ENCODE assay signal across 22 cellular contexts in the genomic region with DNA sequence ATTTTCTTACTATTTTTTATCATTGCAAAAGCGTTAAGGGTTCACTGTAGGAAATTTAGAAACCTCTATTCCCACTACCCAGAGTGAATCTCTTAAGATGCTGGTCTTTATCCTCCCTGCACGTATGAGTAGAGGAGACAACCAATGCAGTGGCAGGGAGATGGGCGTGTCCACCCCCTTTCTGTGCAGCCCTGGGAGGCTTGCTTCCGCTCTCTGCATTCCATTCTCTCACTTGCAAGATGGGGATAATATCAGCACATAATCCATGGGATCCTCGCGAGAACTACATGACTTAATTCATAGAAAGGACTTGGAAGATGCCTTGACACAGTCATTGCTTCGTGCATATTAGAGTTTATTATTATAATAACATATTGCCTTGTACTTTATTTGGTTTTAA.
DNase-seq lines count a peak whose midpoint lies in the region; ATAC-seq and TF ChIP-seq lines count a peak whose summit lies in the region.
"Had no signal": no experiment of that assay in that cellular context is flagged by ENCODE, and none has a peak within 500 bp of the region (broad histone marks: within the 10 kb centered on the region; RNA-seq: fewer than 3 reads in every experiment).

No MANE protein-coding gene starts in this region.

- H3K27me3 ChIP-seq in A673 (replicated peaks; ENCODE audit: insufficient read depth, low read depth, low read length, poor library complexity) (no peaks in the 10 kb centered on the region), neural progenitor cell (no peaks in the 10 kb centered on the region)
- H3K27me3 ChIP-seq: BLaER1 treated with 17β-estradiol and CSF1 and Interleukin-3, amounts not matched to agents 10 nM and 100 nM had no signal

- no peaks in the 10 kb centered on the region for H3K4me1 ChIP-seq in A673 (ENCODE audit: insufficient read depth, low read length, poor library complexity, severe bottlenecking)
- H3K4me1 ChIP-seq in neural progenitor cell: no peaks in the 10 kb centered on the region
- H3K4me1 ChIP-seq: Caco-2 had no signal

- H3K4me3 ChIP-seq in A673 (ENCODE audit: low read depth, low read length, poor library complexity, severe bottlenecking): no peak overlapping the region
- H3K4me3 ChIP-seq in neural progenitor cell: no peak overlapping the region
- H3K4me3 ChIP-seq: BLaER1 treated with 17β-estradiol and CSF1 and Interleukin-3, amounts not matched to agents 10 nM and 100 nM; GM12878 had no signal

- no peak overlapping the region for H3K27ac Mint-ChIP-seq in neural progenitor cell
- H3K27ac Mint-ChIP-seq: B cell; CD4-positive, alpha-beta T cell; CD8-positive, alpha-beta T cell had no signal

- no peak overlapping the region for H3K4me2 ChIP-seq in neural progenitor cell
- H3K4me2 ChIP-seq: BLaER1 treated with 17β-estradiol and CSF1 and Interleukin-3, amounts not matched to agents 10 nM and 100 nM had no signal

- POLR2A ChIA-PET in A673 (lab: Charles Lee; ENCODE audit: low non-redundant PET): no interaction called here

- no peaks in the 10 kb centered on the region for H4K20me1 ChIP-seq in neural progenitor cell (ENCODE audit: low read depth)
- H4K20me1 ChIP-seq: BLaER1 treated with 17β-estradiol and CSF1 and Interleukin-3, amounts not matched to agents 10 nM and 100 nM had no signal

- H2AFZ ChIP-seq in neural progenitor cell (replicated peaks): no peak overlapping the region

- H3K36me3 ChIP-seq in A673 (ENCODE audit: insufficient read depth, low read length, poor library complexity, severe bottlenecking): no peaks in the 10 kb centered on the region
- H3K36me3 ChIP-seq in neural progenitor cell: no peaks in the 10 kb centered on the region
- H3K36me3 ChIP-seq: BLaER1 treated with 17β-estradiol and CSF1 and Interleukin-3, amounts not matched to agents 10 nM and 100 nM had no signal

- intact Hi-C loops in A673 (cut with micrococcal nuclease; ENCODE audit: unreplicated experiment): no loop called here

- no peak overlapping the region for H3K9ac ChIP-seq in neural progenitor cell
- H3K9ac ChIP-seq: BLaER1 treated with 17β-estradiol and CSF1 and Interleukin-3, amounts not matched to agents 10 nM and 100 nM had no signal

- TF ChIP-seq CTCF in A673 (conservative IDR thresholded peaks at IDR 0.05; ENCODE audit: low read depth, low read length) (no peak), neural progenitor cell (IDR thresholded peaks at IDR 0.05) (no peak)

- peaks cover 4% of the 10 kb centered on the region for H3K9me3 Mint-ChIP-seq in neural progenitor cell
- H3K9me3 Mint-ChIP-seq: CD4-positive, alpha-beta T cell; CD8-positive, alpha-beta T cell had no signal

- H3K9me3 ChIP-seq in A673 (ENCODE audit: low read depth, low read length, poor library complexity, severe bottlenecking) (no peaks in the 10 kb centered on the region), neural progenitor cell (ENCODE audit: low read depth) (no peaks in the 10 kb centered on the region)
- H3K9me3 ChIP-seq: Caco-2 had no signal

- no TSS peak for BruUV-seq in A673 (replicated peaks; lab: Mats Ljungman, UMichigan)

- H3K27me3 Mint-ChIP-seq in neural progenitor cell (ENCODE audit: insufficient read depth, low read depth): peaks cover 9% of the 10 kb centered on the region
- H3K27me3 Mint-ChIP-seq: CD4-positive, alpha-beta T cell had no signal

- ATAC-seq in esophagus mucosa: no peak
- ATAC-seq: CD8-positive, alpha-beta T cell; GM12878 had no signal

- H3K79me2 ChIP-seq in neural progenitor cell (ENCODE audit: low read depth): no peaks in the 10 kb centered on the region

- H3F3A ChIP-seq in neural progenitor cell (ENCODE audit: low read depth): no peaks in the 10 kb centered on the region

- H3K4me1 Mint-ChIP-seq in neural progenitor cell: peaks cover 9% of the 10 kb centered on the region
- H3K4me1 Mint-ChIP-seq: B cell had no signal

- H3K36me3 Mint-ChIP-seq in neural progenitor cell: peaks cover 2% of the 10 kb centered on the region
- H3K36me3 Mint-ChIP-seq: CD8-positive, alpha-beta T cell had no signal

- no peak overlapping the region for H3K4me3 Mint-ChIP-seq in neural progenitor cell
- H3K4me3 Mint-ChIP-seq: B cell; CD4-positive, alpha-beta T cell; CD8-positive, alpha-beta T cell had no signal

- CTCF ChIA-PET in A673 (lab: Charles Lee): no interaction called here

- DNase-seq in A673 (ENCODE audit: low spot score): peak; percentile 64
- peak; percentile 21 for DNase-seq in amniotic epithelial cell (ENCODE audit: low read depth)
- DNase-seq in iris pigment epithelial cell (ENCODE audit: low read depth): peak; percentile 36
- peak; percentile 28 for DNase-seq in neural progenitor cell (ENCODE audit: low spot score)
- DNase-seq in stimulated activated CD4-positive, alpha-beta T cell treated with anti-CD3 and anti-CD28 coated beads, Interleukin-4, amount 100 ng/mL, for 24 hours: no peak
- DNase-seq in HPDE6-E6E7 (ENCODE audit: extremely low spot score): no peak
- DNase-seq in SIG-M5 treated with dmso at 0.1 percent for 504 hours (lab: John Stamatoyannopoulos, UW; ENCODE audit: unreplicated experiment): no peak
- DNase-seq: 8988T; AML-193; Caco-2; Calu3; CD4-positive, alpha-beta T cell; CD8-positive, alpha-beta T cell; DMS79; DND-41; EL; GDM1 had no signal

- H3K27ac ChIP-seq in A673 (ENCODE audit: low read depth, low read length, poor library complexity, severe bottlenecking) (no peak overlapping the region), neural progenitor cell (no peak overlapping the region)
- H3K27ac ChIP-seq: BLaER1 treated with 17β-estradiol and CSF1 and Interleukin-3, amounts not matched to agents 10 nM and 100 nM; C4-2B had no signal

Comparison
In these comparisons a context has a peak if more than half of its experiments do, and no peak if none do; other contexts are left out.
1. DNase-seq: peak in A673 (single experiment), amniotic epithelial cell (single experiment), iris pigment epithelial cell (single experiment) and neural progenitor cell (single experiment); none in stimulated activated CD4-positive, alpha-beta T cell treated with anti-CD3 and anti-CD28 coated beads, Interleukin-4, amount 100 ng/mL, for 24 hours (single experiment), HPDE6-E6E7 (single experiment) and SIG-M5 treated with dmso at 0.1 percent for 504 hours (single experiment).